ENCODE assay signal across 9 cellular contexts in genomic region chr9:34254141-34254913, GRCh38.
DNase-seq lines count a peak whose midpoint lies in the region; ATAC-seq and TF ChIP-seq lines count a peak whose summit lies in the region.
"Had no signal": no experiment of that assay in that cellular context is flagged by ENCODE, and none has a peak within 500 bp of the region (broad histone marks: within the 10 kb centered on the region; RNA-seq: fewer than 3 reads in every experiment).

No MANE protein-coding gene starts in this region.

- H3K9me3 Mint-ChIP-seq in CD4-positive, alpha-beta memory T cell, result no peaks in the 10 kb centered on the region

- H3K4me1 Mint-ChIP-seq in CD4-positive, alpha-beta memory T cell, result peaks cover 4 to 20% (median 8%) of the 10 kb centered on the region in 4 donors

- no peaks in the 10 kb centered on the region for H3K9me3 ChIP-seq in CD4-positive, alpha-beta memory T cell (ENCODE audit: control insufficient read depth in 1 of 2, low read length in 2 of 2)
- H3K9me3 ChIP-seq in psoas muscle, result no peaks in the 10 kb centered on the region

- H3K4me1 ChIP-seq in CD4-positive, alpha-beta memory T cell (ENCODE audit: insufficient read depth, low read length), result peaks cover 13% of the 10 kb centered on the region
- peaks cover 47% of the 10 kb centered on the region for H3K4me1 ChIP-seq in psoas muscle

- H3K36me3 ChIP-seq in CD4-positive, alpha-beta memory T cell (ENCODE audit: insufficient read depth, low read length), result peaks cover 36% of the 10 kb centered on the region
- peaks cover 5 to 29% of the 10 kb centered on the region in 2 donors for H3K36me3 ChIP-seq in psoas muscle (ENCODE audit: insufficient read depth in 1 of 2, low read depth in 1 of 2)

- CTCF ChIA-PET in CD4-positive, alpha-beta memory T cell (lab: Charles Lee; ENCODE audit: partially characterized antibody), result interaction anchor here (0.9 to 7.4 kb wide), 15 partner anchors 9 to 243 kb away, joined by 3 to 54 read pairs (median 4); partner anchors contain the start of genes MYORG and UBAP1

- no peak for TF ChIP-seq CTCF in psoas muscle (IDR thresholded peaks at IDR 0.05)

- H3K27me3 Mint-ChIP-seq in CD4-positive, alpha-beta memory T cell, result no peaks in the 10 kb centered on the region

- intact Hi-C loops in CD4-positive, alpha-beta memory T cell (cut with micrococcal nuclease), result no loop called here
- intact Hi-C loops in psoas muscle (cut with DNase I), result loop anchor here (5.0 kb wide), 3 partner anchors 72 to 127 kb away; partner anchors contain the start of genes DCAF12 (in 2 of the 2) and UBAP1 (in 1 of the 2)

- ATAC-seq in psoas muscle (peak; percentile 44 to 67 (median 58)), HG03196 (IDR thresholded peaks at IDR 0.05; ENCODE audit: unreplicated experiment) (no peak), HG02642 (IDR thresholded peaks at IDR 0.05; ENCODE audit: poor library complexity, unreplicated experiment) (no peak)

- no peaks in the 10 kb centered on the region for H3K27me3 ChIP-seq in CD4-positive, alpha-beta memory T cell (ENCODE audit: insufficient read depth, low read length)
- no peaks in the 10 kb centered on the region for H3K27me3 ChIP-seq in psoas muscle (ENCODE audit: insufficient read depth in 3 of 3, low read length in 2 of 3)

- H3K27ac ChIP-seq in CD4-positive, alpha-beta memory T cell (ENCODE audit: low read depth, low read length), result no peak overlapping the region
- peak overlapping the region; percentile 90 for H3K27ac ChIP-seq in psoas muscle

- H3K4me3 ChIP-seq in CD4-positive, alpha-beta memory T cell (ENCODE audit: low read length in 2 of 2), result no peak overlapping the region
- no peak overlapping the region for H3K4me3 ChIP-seq in psoas muscle

- H3K4me3 Mint-ChIP-seq in CD4-positive, alpha-beta memory T cell, result no peak overlapping the region

- peak overlapping the region in 5 of 7 donors; percentile 30 to 78 (median 60) for H3K27ac Mint-ChIP-seq in CD4-positive, alpha-beta memory T cell

- 36 to 48% (median 41%) methylated on average over 16 of the region's 16 CpGs for WGBS in psoas muscle, 3 donors

- no peak for DNase-seq in CD4-positive, alpha-beta memory T cell
- DNase-seq in RPMI7951 (ENCODE audit: low read depth) (peak; percentile 79), fibroblast of peridontal ligament (ENCODE audit: extremely low read depth) (peak; percentile 66), psoas muscle (peak; percentile 47 to 72), cerebellum (ENCODE audit: low spot score) (no peak), NOMO-1 (lab: John Stamatoyannopoulos, UW; ENCODE audit: unreplicated experiment in 2 of 2) (no peak)
- DNase-seq: NCI-H69 had no signal

- POLR2A ChIA-PET in CD4-positive, alpha-beta memory T cell (lab: Charles Lee; ENCODE audit: partially characterized antibody), result no interaction called here

- peaks cover 19 to 41% of the 10 kb centered on the region in 2 donors for H3K36me3 Mint-ChIP-seq in CD4-positive, alpha-beta memory T cell

Comparison
In these comparisons a context has a peak if more than half of its experiments do, and no peak if none do; other contexts are left out.
1. DNase-seq: peak in RPMI7951 (single experiment), fibroblast of peridontal ligament (single experiment) and psoas muscle (2 of 2); none in CD4-positive, alpha-beta memory T cell (0 of 5), cerebellum (single experiment) and NOMO-1 (0 of 2).
2. ATAC-seq: peak in psoas muscle (4 of 4); none in HG03196 (single experiment) and HG02642 (single experiment).